In the genomic region with DNA sequence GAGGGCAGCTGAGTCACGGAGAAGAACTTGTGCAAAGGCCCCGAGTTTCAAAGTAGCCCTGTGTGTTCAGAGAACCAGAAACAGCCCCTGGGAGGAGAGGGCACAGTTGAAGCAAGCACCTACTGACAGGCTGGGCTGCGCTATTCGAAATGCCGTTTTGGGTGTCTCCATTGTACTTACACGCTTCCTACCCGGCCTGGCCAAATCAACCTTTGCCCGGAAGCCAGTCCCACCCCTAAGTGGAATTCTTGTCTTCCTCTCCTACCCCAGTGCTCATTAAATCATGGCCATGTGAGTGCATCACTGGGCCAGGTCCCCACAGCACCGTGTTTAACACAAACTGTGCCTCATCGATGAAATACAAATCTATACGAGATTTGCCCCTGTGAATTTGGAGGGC, we compare ENCODE assay signal across 1 cellular context.
TF ChIP-seq lines count a peak whose summit lies in the region.

No MANE protein-coding gene starts in this region.

TF ChIP-seq in HepG2, 621 proteins besides CTCF, POLR2A, EP300 and RAD21:
- TF ChIP-seq JDP2 (CRISPR knock-in tag; IDR thresholded peaks at IDR 0.05; ENCODE audit: borderline replicate concordance) (no peak), ZBTB1 (CRISPR knock-in tag; IDR thresholded peaks at IDR 0.05; ENCODE audit: borderline replicate concordance) (no peak)
- TF ChIP-seq, protein P1, sequence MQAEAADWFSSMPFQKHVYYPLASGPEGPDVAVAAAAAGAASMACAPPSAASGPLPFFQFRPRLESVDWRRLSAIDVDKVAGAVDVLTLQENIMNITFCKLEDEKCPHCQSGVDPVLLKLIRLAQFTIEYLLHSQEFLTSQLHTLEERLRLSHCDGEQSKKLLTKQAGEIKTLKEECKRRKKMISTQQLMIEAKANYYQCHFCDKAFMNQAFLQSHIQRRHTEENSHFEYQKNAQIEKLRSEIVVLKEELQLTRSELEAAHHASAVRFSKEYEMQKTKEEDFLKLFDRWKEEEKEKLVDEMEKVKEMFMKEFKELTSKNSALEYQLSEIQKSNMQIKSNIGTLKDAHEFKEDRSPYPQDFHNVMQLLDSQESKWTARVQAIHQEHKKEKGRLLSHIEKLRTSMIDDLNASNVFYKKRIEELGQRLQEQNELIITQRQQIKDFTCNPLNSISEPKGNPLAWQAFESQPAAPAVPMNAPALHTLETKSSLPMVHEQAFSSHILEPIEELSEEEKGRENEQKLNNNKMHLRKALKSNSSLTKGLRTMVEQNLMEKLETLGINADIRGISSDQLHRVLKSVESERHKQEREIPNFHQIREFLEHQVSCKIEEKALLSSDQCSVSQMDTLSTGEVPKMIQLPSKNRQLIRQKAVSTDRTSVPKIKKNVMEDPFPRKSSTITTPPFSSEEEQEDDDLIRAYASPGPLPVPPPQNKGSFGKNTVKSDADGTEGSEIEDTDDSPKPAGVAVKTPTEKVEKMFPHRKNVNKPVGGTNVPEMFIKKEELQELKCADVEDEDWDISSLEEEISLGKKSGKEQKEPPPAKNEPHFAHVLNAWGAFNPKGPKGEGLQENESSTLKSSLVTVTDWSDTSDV (CRISPR knock-in tag; IDR thresholded peaks at IDR 0.05) = no peak
